ENCODE assay signal across 2 cellular contexts in genomic region chr6:12118604-12119003, GRCh38.
A peak's percentile ranks its signal among the peaks of the same experiment; 100 is the strongest.
TF ChIP-seq lines count a peak whose summit lies in the region.

No MANE protein-coding gene starts in this region.

TF ChIP-seq in HepG2, 621 proteins besides CTCF, POLR2A, EP300 and RAD21:
- peak; percentile 97 for TF ChIP-seq MAFF (IDR thresholded peaks at IDR 0.05; ENCODE audit: low read depth, low read length)
- TF ChIP-seq ZNF142 (CRISPR knock-in tag; IDR thresholded peaks at IDR 0.05) = no peak
- TF ChIP-seq MYC (CRISPR knock-in tag; IDR thresholded peaks at IDR 0.05; ENCODE audit: borderline replicate concordance) = no peak
- TF ChIP-seq ZNF136 (CRISPR knock-in tag; IDR thresholded peaks at IDR 0.05; ENCODE audit: low read depth) = no peak
- peak; percentile 97 to 98 for TF ChIP-seq MAFK (conservative IDR thresholded peaks at IDR 0.05 in 1 of 2, IDR thresholded peaks at IDR 0.05 in 1 of 2; ENCODE audit: low read length in 2 of 2)
TF ChIP-seq in HepG2: peak in this region for 2.

TF ChIP-seq in K562, 482 proteins besides CTCF, POLR2A, EP300 and RAD21 (continued from another document):
- TF ChIP-seq ZNF316 (IDR thresholded peaks at IDR 0.05) (peak; percentile 96), NFE2 (IDR thresholded peaks at IDR 0.05; ENCODE audit: low read depth) (no peak), CHD4 (IDR thresholded peaks at IDR 0.05; ENCODE audit: insufficient read depth, insufficient replicate concordance, low read depth, low read length, poor library complexity, severe bottlenecking) (no peak), MAFG (tag; conservative IDR thresholded peaks at IDR 0.05) (peak; percentile 86), C11orf30 (IDR thresholded peaks at IDR 0.05; ENCODE audit: low read depth) (peak; percentile 91), MAFK (IDR thresholded peaks at IDR 0.05; ENCODE audit: low read length) (peak; percentile 90)
